In the genomic region with DNA sequence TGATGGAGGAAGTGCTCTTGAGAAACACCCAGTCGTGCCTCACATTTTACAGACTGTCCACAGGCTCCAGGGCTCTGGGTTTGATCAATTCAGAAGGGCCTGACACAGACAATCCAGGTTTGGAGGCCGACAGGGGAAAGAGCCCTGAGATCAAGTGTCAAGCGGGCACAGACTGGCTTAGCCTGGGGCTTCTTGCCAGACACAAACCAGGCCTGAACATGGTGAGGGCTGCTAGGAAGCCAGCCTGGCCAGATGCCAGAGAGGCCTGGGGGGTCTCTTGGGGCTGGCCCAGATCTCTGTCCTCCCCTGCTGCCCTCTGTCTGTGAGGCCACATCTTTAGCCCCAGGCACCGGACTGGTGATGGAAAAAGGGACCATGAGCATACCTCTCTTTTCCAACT, we compare ENCODE assay signal across 19 cellular contexts.
DNase-seq lines count a peak whose midpoint lies in the region; ATAC-seq and TF ChIP-seq lines count a peak whose summit lies in the region.
"Had no signal": no experiment of that assay in that cellular context is flagged by ENCODE, and none has a peak within 500 bp of the region (broad histone marks: within the 10 kb centered on the region; RNA-seq: fewer than 3 reads in every experiment).

No MANE protein-coding gene starts in this region.

- no peaks in the 10 kb centered on the region for H3K9me3 Mint-ChIP-seq in chondrocyte (ENCODE audit: low read depth)
- H3K9me3 Mint-ChIP-seq: IgD-negative memory B cell had no signal

- intact Hi-C loops in cardiac septum (cut with DNase I): no loop called here
- intact Hi-C loops in left ventricle myocardium superior (cut with micrococcal nuclease): no loop called here

- ATAC-seq in left ventricle myocardium superior: peak; percentile 22

- no peak overlapping the region for H3K4me3 Mint-ChIP-seq in chondrocyte (ENCODE audit: unreplicated experiment)

- H3K4me1 Mint-ChIP-seq in chondrocyte (ENCODE audit: low read depth): no peaks in the 10 kb centered on the region
- H3K4me1 Mint-ChIP-seq: IgD-negative memory B cell had no signal

- H3K27ac ChIP-seq in right atrium auricular region: no peak overlapping the region
- H3K27ac ChIP-seq in SJCRH30: no peak overlapping the region

- H3K4me3 ChIP-seq in right atrium auricular region (no peak overlapping the region), SJCRH30 (no peak overlapping the region)

- H3K27me3 Mint-ChIP-seq in chondrocyte (ENCODE audit: low read depth): peaks cover 5% of the 10 kb centered on the region
- H3K27me3 Mint-ChIP-seq: IgD-negative memory B cell had no signal

- H3K4me1 ChIP-seq in right atrium auricular region (peaks cover 0 to 7% of the 10 kb centered on the region in 2 donors), SJCRH30 (no peaks in the 10 kb centered on the region)

- H3K36me3 ChIP-seq in right atrium auricular region (no peaks in the 10 kb centered on the region), SJCRH30 (no peaks in the 10 kb centered on the region)

- no peak overlapping the region for H3K27ac Mint-ChIP-seq in chondrocyte (ENCODE audit: unreplicated experiment)
- H3K27ac Mint-ChIP-seq: IgD-negative memory B cell had no signal

- TF ChIP-seq CTCF in right atrium auricular region (IDR thresholded peaks at IDR 0.05) (no peak), chondrocyte (IDR thresholded peaks at IDR 0.05) (no peak)

- DNase-seq in cardiac septum (ENCODE audit: low spot score): peak; percentile 63
- DNase-seq in right atrium auricular region (ENCODE audit: low spot score): no peak
- peak; percentile 47 to 67 for DNase-seq in SJCRH30
- no peak for DNase-seq in left ventricle myocardium superior
- no peak for DNase-seq in chondrocyte (ENCODE audit: low spot score)
- DNase-seq in pons (ENCODE audit: low spot score): no peak
- no peak for DNase-seq in NCI-H774 (lab: John Stamatoyannopoulos, UW)
- DNase-seq: ACHN, AML-193, COR-L47, DMS53, HCEC 1CT, Kasumi-1, NCI-H1930, NCI-H2171 treated with DMSO at 0.1 percent for 48 hours, NCI-H446 treated with DMSO at 0.1 percent for 48 hours, SHP77, SW 1271 had no signal

- H3K9me3 ChIP-seq in right atrium auricular region: no peaks in the 10 kb centered on the region
- no peaks in the 10 kb centered on the region for H3K9me3 ChIP-seq in SJCRH30 (replicated peaks)

- H3K27me3 ChIP-seq in right atrium auricular region (no peaks in the 10 kb centered on the region), SJCRH30 (no peaks in the 10 kb centered on the region)

- H3K36me3 Mint-ChIP-seq in chondrocyte (ENCODE audit: low read depth): no peaks in the 10 kb centered on the region
- H3K36me3 Mint-ChIP-seq: IgD-negative memory B cell had no signal

Comparison
In these comparisons a context has a peak if more than half of its experiments do, and no peak if none do; other contexts are left out.
1. DNase-seq: peak in cardiac septum (single experiment) and SJCRH30 (2 of 2); none in right atrium auricular region (single experiment), left ventricle myocardium superior (single experiment), chondrocyte (single experiment), pons (single experiment) and NCI-H774 (single experiment).